Comparison of ENCODE assay signal across 11 cellular contexts in genomic region chr5:141431286-141431685, GRCh38. TPM values are rescaled to one million over a fixed set of nuclear protein-coding genes. Genes with fewer than 3 reads are reported as not detected.
DNase-seq lines count a peak whose midpoint lies in the region; ATAC-seq and TF ChIP-seq lines count a peak whose summit lies in the region.
"Had no signal": no experiment of that assay in that cellular context is flagged by ENCODE, and none has a peak within 500 bp of the region (broad histone marks: within the 10 kb centered on the region; RNA-seq: fewer than 3 reads in every experiment).

No MANE protein-coding gene starts in this region.

- H3K4me3 ChIP-seq in adipocyte (ENCODE audit: low read length) = peak overlapping the region; percentile 85
- no peak overlapping the region for H3K4me3 ChIP-seq in naive thymus-derived CD4-positive, alpha-beta T cell (ENCODE audit: low read length)
- H3K4me3 ChIP-seq: mucosa of descending colon had no signal

- H3K9me3 ChIP-seq in CD4-positive, alpha-beta T cell (ENCODE audit: control insufficient read depth, low read length) = peaks cover 37% of the 10 kb centered on the region
- peaks cover 26% of the 10 kb centered on the region for H3K9me3 ChIP-seq in adipocyte (ENCODE audit: control insufficient read depth, low read length)
- peaks cover 0 to 35% (median 5%) of the 10 kb centered on the region in 3 experiments for H3K9me3 ChIP-seq in naive thymus-derived CD4-positive, alpha-beta T cell (ENCODE audit: control insufficient read depth in 2 of 3, low read length in 3 of 3)

- H3K27ac Mint-ChIP-seq in CD4-positive, alpha-beta T cell = no peak overlapping the region
- H3K27ac Mint-ChIP-seq in naive thymus-derived CD4-positive, alpha-beta T cell = peak overlapping the region in 3 of 9 donors; percentile 13 to 78 (median 75)

- CTCF ChIA-PET in CD4-positive, alpha-beta T cell (lab: Charles Lee) = interaction anchor here (1.3 to 1.6 kb wide), 3 partner anchors 61 to 133 kb away, joined by 3 to 4 read pairs (median 3); partner anchors contain the start of gene PCDHGB3
- CTCF ChIA-PET in naive thymus-derived CD4-positive, alpha-beta T cell (lab: Charles Lee) = no interaction called here

- peaks cover 29% of the 10 kb centered on the region for H3K36me3 Mint-ChIP-seq in CD4-positive, alpha-beta T cell (ENCODE audit: low read depth)
- H3K36me3 Mint-ChIP-seq in naive thymus-derived CD4-positive, alpha-beta T cell = peaks cover 6 to 42% (median 20%) of the 10 kb centered on the region in 5 donors

- no peak for ATAC-seq in CD4-positive, alpha-beta T cell (ENCODE audit: poor library complexity)
- ATAC-seq in GM21529 (IDR thresholded peaks at IDR 0.05; ENCODE audit: unreplicated experiment) = peak; percentile 32
- ATAC-seq in naive thymus-derived CD4-positive, alpha-beta T cell = no peak
- ATAC-seq: mucosa of descending colon had no signal

- no peak for TF ChIP-seq CTCF in CD4-positive, alpha-beta T cell (IDR thresholded peaks at IDR 0.05)

- H3K9me3 Mint-ChIP-seq in CD4-positive, alpha-beta T cell = peaks cover 25% of the 10 kb centered on the region
- H3K9me3 Mint-ChIP-seq in naive thymus-derived CD4-positive, alpha-beta T cell = peaks cover 4 to 78% (median 47%) of the 10 kb centered on the region in 11 donors

- peak overlapping the region; percentile 83 for H3K9ac ChIP-seq in adipocyte (ENCODE audit: low read length)

- peaks cover 12% of the 10 kb centered on the region for H3K36me3 ChIP-seq in adipocyte (ENCODE audit: control insufficient read depth, insufficient read depth, low read length, severe bottlenecking)
- no peaks in the 10 kb centered on the region for H3K36me3 ChIP-seq in naive thymus-derived CD4-positive, alpha-beta T cell (ENCODE audit: control insufficient read depth in 2 of 3, insufficient read depth in 3 of 3, low read length in 3 of 3)

- H3K4me3 Mint-ChIP-seq in CD4-positive, alpha-beta T cell = peak overlapping the region; percentile 51
- H3K4me3 Mint-ChIP-seq in naive thymus-derived CD4-positive, alpha-beta T cell = peak overlapping the region in 9 of 10 donors; percentile 41 to 86 (median 75)

- peaks cover 8% of the 10 kb centered on the region for H3K4me1 Mint-ChIP-seq in CD4-positive, alpha-beta T cell (ENCODE audit: low read depth)
- peaks cover 7 to 12% (median 9%) of the 10 kb centered on the region in 7 donors for H3K4me1 Mint-ChIP-seq in naive thymus-derived CD4-positive, alpha-beta T cell

- POLR2A ChIA-PET in CD4-positive, alpha-beta T cell (lab: Charles Lee) = no interaction called here
- POLR2A ChIA-PET in naive thymus-derived CD4-positive, alpha-beta T cell (lab: Charles Lee) = no interaction called here

- H3K27me3 ChIP-seq in CD4-positive, alpha-beta T cell (ENCODE audit: control insufficient read depth, insufficient read depth, low read length) = peaks cover 64% of the 10 kb centered on the region
- no peaks in the 10 kb centered on the region for H3K27me3 ChIP-seq in adipocyte (replicated peaks; ENCODE audit: control insufficient read depth, insufficient read depth, low read length)
- H3K27me3 ChIP-seq in naive thymus-derived CD4-positive, alpha-beta T cell (ENCODE audit: control insufficient read depth in 2 of 2, insufficient read depth in 2 of 2, low read length in 2 of 2) = peaks cover 7 to 16% of the 10 kb centered on the region in 2 donors

- no peak overlapping the region for H3K27ac ChIP-seq in CD4-positive, alpha-beta T cell (ENCODE audit: low read depth, low read length)
- H3K27ac ChIP-seq in naive thymus-derived CD4-positive, alpha-beta T cell (ENCODE audit: low read depth, low read length) = no peak overlapping the region

- no peak for DNase-seq in CD4-positive, alpha-beta T cell
- DNase-seq in adipocyte (ENCODE audit: low read depth) (no peak), AG08395 (ENCODE audit: low spot score) (no peak), SKM-1 treated with dmso at 0.1 percent for 144 hours (lab: John Stamatoyannopoulos, UW; ENCODE audit: unreplicated experiment) (no peak), NCI-H345 (lab: John Stamatoyannopoulos, UW) (no peak)
- DNase-seq in naive thymus-derived CD4-positive, alpha-beta T cell = no peak
- no peak for DNase-seq in stimulated activated CD4-positive, alpha-beta T cell treated with anti-CD3 and anti-CD28 coated beads, Interleukin-1b, Interleukin-23, amount 100 ng/mL, for 48 hours
- DNase-seq: GDM1, mucosa of descending colon, NCI-H2227 treated with DMSO at 0.1 percent for 48 hours had no signal

- H3K27me3 Mint-ChIP-seq in CD4-positive, alpha-beta T cell = peaks cover 80% of the 10 kb centered on the region
- H3K27me3 Mint-ChIP-seq in naive thymus-derived CD4-positive, alpha-beta T cell = peaks cover 28 to 76% (median 73%) of the 10 kb centered on the region in 5 donors

- intact Hi-C loops in CD4-positive, alpha-beta T cell (cut with DNase I, micrococcal nuclease) = no loop called here
- intact Hi-C loops in naive thymus-derived CD4-positive, alpha-beta T cell (cut with micrococcal nuclease) = no loop called here

- peaks cover 16% of the 10 kb centered on the region for H3K4me1 ChIP-seq in adipocyte (ENCODE audit: control insufficient read depth, insufficient read depth, low read length)
- H3K4me1 ChIP-seq in naive thymus-derived CD4-positive, alpha-beta T cell (ENCODE audit: control insufficient read depth in 2 of 2, insufficient read depth in 2 of 2, low read length in 2 of 2) = no peaks in the 10 kb centered on the region

RNA-seq across cellular contexts. Expression of gene PCDHGA12, which starts 1.0 kb away (rescaled TPM):
- total RNA-seq in CD4-positive, alpha-beta T cell = not detected
- under 1 TPM in 1 of 5 experiments, not detected in 4; 0.32 TPM for total RNA-seq in naive thymus-derived CD4-positive, alpha-beta T cell
- polyA plus RNA-seq in naive thymus-derived CD4-positive, alpha-beta T cell = not detected

RNA-seq across cellular contexts. Expression of gene PCDHGA11, which starts 10.4 kb away (rescaled TPM):
- not detected for total RNA-seq in CD4-positive, alpha-beta T cell
- under 1 TPM in 4 of 5 experiments, not detected in 1; 0.16 to 0.29 (median 0.21) TPM for total RNA-seq in naive thymus-derived CD4-positive, alpha-beta T cell
- polyA plus RNA-seq in naive thymus-derived CD4-positive, alpha-beta T cell = not detected

RNA-seq across cellular contexts. Expression of gene PCDHGB7, which starts 13.8 kb away (rescaled TPM):
- total RNA-seq in CD4-positive, alpha-beta T cell = not detected
- under 1 TPM in 3 of 5 experiments, not detected in 2; 0.11 to 0.16 (median 0.13) TPM for total RNA-seq in naive thymus-derived CD4-positive, alpha-beta T cell
- not detected for polyA plus RNA-seq in naive thymus-derived CD4-positive, alpha-beta T cell

RNA-seq across cellular contexts. Expression of gene PCDHGA10, which starts 18.5 kb away (rescaled TPM):
- under 1 TPM in 1 of 2 experiments, not detected in 1; 0.08 TPM for total RNA-seq in CD4-positive, alpha-beta T cell
- under 1 TPM; 0.11 to 0.39 (median 0.24) TPM for total RNA-seq in naive thymus-derived CD4-positive, alpha-beta T cell
- under 1 TPM; 0.04 to 0.12 TPM for polyA plus RNA-seq in naive thymus-derived CD4-positive, alpha-beta T cell

RNA-seq across cellular contexts. Expression of gene PCDHGB6, which starts 23.5 kb away (rescaled TPM):
- total RNA-seq in CD4-positive, alpha-beta T cell = under 1 TPM in 1 of 2 experiments, not detected in 1; 0.06 TPM
- under 1 TPM; 0.13 to 0.44 (median 0.19) TPM for total RNA-seq in naive thymus-derived CD4-positive, alpha-beta T cell
- polyA plus RNA-seq in naive thymus-derived CD4-positive, alpha-beta T cell = under 1 TPM; 0.05 to 0.12 TPM
